In the genomic region with DNA sequence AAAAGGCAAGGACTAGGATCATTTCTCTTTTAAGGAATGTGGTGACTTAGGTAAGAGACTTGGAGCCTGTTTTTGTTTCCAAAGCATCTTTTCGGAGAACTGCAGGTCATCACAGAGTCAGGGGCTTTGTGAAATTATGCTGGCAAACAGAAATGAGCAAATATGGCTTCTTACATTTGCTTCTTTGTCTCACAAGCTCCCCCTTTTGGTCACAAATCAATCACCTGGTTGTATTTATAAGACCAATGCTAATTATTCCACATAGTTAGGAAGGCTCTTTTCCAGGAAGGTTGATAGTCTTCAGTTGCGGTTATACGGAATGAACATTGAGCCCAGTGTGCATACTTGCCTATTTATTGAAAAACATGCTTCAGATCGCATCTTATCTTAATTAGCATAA, we compare ENCODE assay signal across 8 cellular contexts. TPM values are rescaled to one million over a fixed set of nuclear protein-coding genes. Genes with fewer than 3 reads are reported as not detected.
A peak's percentile ranks its signal among the peaks of the same experiment; 100 is the strongest.
DNase-seq lines count a peak whose midpoint lies in the region; ATAC-seq and TF ChIP-seq lines count a peak whose summit lies in the region.

No MANE protein-coding gene starts in this region.

- peak; percentile 80 for DNase-seq in HS-5 (ENCODE audit: low read depth)
- DNase-seq in SW480 (ENCODE audit: low spot score) = peak; percentile 46
- DNase-seq in kidney tubule cell (ENCODE audit: low spot score) = peak; percentile 71
- DNase-seq in stimulated activated naive CD4-positive, alpha-beta T cell (lab: John Stamatoyannopoulos, UW) = no peak
- DNase-seq in lower leg skin (ENCODE audit: low spot score in 2 of 2) = no peak
- no peak for DNase-seq in activated naive CD8-positive, alpha-beta T cell treated with anti-CD3 and anti-CD28 coated beads, Interleukin-2, amount 50 U/mL, for 24 hours

- H3K4me1 Mint-ChIP-seq in activated naive CD8-positive, alpha-beta T cell treated with anti-CD3 and anti-CD28 coated beads, Interleukin-2, amount 50 U/mL, for 24 hours = no peaks in the 10 kb centered on the region

- no peak for TF ChIP-seq POLR2A in lower leg skin (IDR thresholded peaks at IDR 0.05)

- H3K36me3 Mint-ChIP-seq in activated naive CD8-positive, alpha-beta T cell treated with anti-CD3 and anti-CD28 coated beads, Interleukin-2, amount 50 U/mL, for 24 hours (ENCODE audit: low read depth) = no peaks in the 10 kb centered on the region

- peak; percentile 62 for TF ChIP-seq CTCF in DOHH2 (IDR thresholded peaks at IDR 0.05; ENCODE audit: low read depth, low read length, poor library complexity, severe bottlenecking)
- TF ChIP-seq CTCF in lower leg skin (IDR thresholded peaks at IDR 0.05) = no peak

- H3K36me3 ChIP-seq in DOHH2 (ENCODE audit: control insufficient read depth, low read length) = no peaks in the 10 kb centered on the region

- 69 to 79% methylated on average over 4 of the region's 4 CpGs for WGBS in lower leg skin, 2 donors

- no peak for ATAC-seq in HG02623 (IDR thresholded peaks at IDR 0.05; ENCODE audit: unreplicated experiment)
- ATAC-seq in activated naive CD8-positive, alpha-beta T cell treated with anti-CD3 and anti-CD28 coated beads, Interleukin-2, amount 50 U/mL, for 24 hours = no peak

- no peaks in the 10 kb centered on the region for H3K9me3 Mint-ChIP-seq in activated naive CD8-positive, alpha-beta T cell treated with anti-CD3 and anti-CD28 coated beads, Interleukin-2, amount 50 U/mL, for 24 hours

- no peak overlapping the region for H3K27ac ChIP-seq in DOHH2 (ENCODE audit: low read depth, low read length)

- H3K9me3 ChIP-seq in DOHH2 (ENCODE audit: control insufficient read depth, insufficient read depth, low read length) = no peaks in the 10 kb centered on the region

- no peaks in the 10 kb centered on the region for H3K79me2 ChIP-seq in DOHH2 (ENCODE audit: control insufficient read depth, low read length)

- H3K9me2 ChIP-seq in DOHH2 (replicated peaks; ENCODE audit: control insufficient read depth, low read length) = no peaks in the 10 kb centered on the region

- H3K27me3 Mint-ChIP-seq in activated naive CD8-positive, alpha-beta T cell treated with anti-CD3 and anti-CD28 coated beads, Interleukin-2, amount 50 U/mL, for 24 hours = peaks cover 13% of the 10 kb centered on the region

- no peaks in the 10 kb centered on the region for H3F3A ChIP-seq in DOHH2 (ENCODE audit: control insufficient read depth, insufficient read depth)

- no peaks in the 10 kb centered on the region for H4K20me1 ChIP-seq in DOHH2 (ENCODE audit: control insufficient read depth, insufficient read depth, low read depth, low read length)

- no peak overlapping the region for H3K4me3 Mint-ChIP-seq in activated naive CD8-positive, alpha-beta T cell treated with anti-CD3 and anti-CD28 coated beads, Interleukin-2, amount 50 U/mL, for 24 hours

- intact Hi-C loops in lower leg skin (cut with DNase I; ENCODE audit: low total_unique reads) = no loop called here

- H3K4me3 ChIP-seq in DOHH2 (ENCODE audit: low read length) (no peak overlapping the region), lower leg skin (ENCODE audit: low read depth, poor library complexity, severe bottlenecking) (no peak overlapping the region)

- H3K27ac Mint-ChIP-seq in activated naive CD8-positive, alpha-beta T cell treated with anti-CD3 and anti-CD28 coated beads, Interleukin-2, amount 50 U/mL, for 24 hours = no peak overlapping the region

- H3K4me1 ChIP-seq in DOHH2 (ENCODE audit: control insufficient read depth, low read length) = no peaks in the 10 kb centered on the region

- H3K4me2 ChIP-seq in DOHH2 (ENCODE audit: low read length) = no peak overlapping the region

- 0 out of 2 replicates have a peak, but pooled peaks cover 5% of the 10 kb centered on the region for H3K27me3 ChIP-seq in DOHH2 (ENCODE audit: control insufficient read depth, low read length)

RNA-seq across cellular contexts. Expression of a gene that starts 34.6 kb away (rescaled TPM):
- 1 to 10 TPM; 2.6 to 5.2 (median 3.6) TPM for total RNA-seq in lower leg skin

RNA-seq across cellular contexts. Expression of a gene that starts 36.1 kb away (rescaled TPM):
- total RNA-seq in lower leg skin = 1 to 10 TPM in 3 of 4 donors, under 1 TPM in 1; 0.84 to 5.8 (median 3.0) TPM

Comparison
In these comparisons a context has a peak if more than half of its experiments do, and no peak if none do; other contexts are left out.
1. DNase-seq: peak in HS-5 (single experiment), SW480 (single experiment) and kidney tubule cell (single experiment); none in stimulated activated naive CD4-positive, alpha-beta T cell (0 of 6), lower leg skin (0 of 2) and activated naive CD8-positive, alpha-beta T cell treated with anti-CD3 and anti-CD28 coated beads, Interleukin-2, amount 50 U/mL, for 24 hours (single experiment).